Comparison of ENCODE assay signal across 19 cellular contexts in genomic region chr20:36170542-36171215, GRCh38. TPM values are rescaled to one million over a fixed set of nuclear protein-coding genes. Genes with fewer than 3 reads are reported as not detected.
DNase-seq lines count a peak whose midpoint lies in the region; ATAC-seq and TF ChIP-seq lines count a peak whose summit lies in the region.
"Had no signal": no experiment of that assay in that cellular context is flagged by ENCODE, and none has a peak within 500 bp of the region (broad histone marks: within the 10 kb centered on the region; RNA-seq: fewer than 3 reads in every experiment).

No MANE protein-coding gene starts in this region.

- H3K27me3 ChIP-seq in dorsolateral prefrontal cortex: no peaks in the 10 kb centered on the region

- no peak overlapping the region for H3K4me3 Mint-ChIP-seq in natural killer cell treated with Interleukin-12 subunit alpha and Interleukin-12 subunit beta and Interleukin-15 and Interleukin-18, amount 100 ng/mL, for 72 hours
- H3K4me3 Mint-ChIP-seq in natural killer cell: no peak overlapping the region
- no peak overlapping the region for H3K4me3 Mint-ChIP-seq in nephron
- H3K4me3 Mint-ChIP-seq: CD4-positive, alpha-beta T cell; GM23338 had no signal

- H3K36me3 Mint-ChIP-seq in natural killer cell treated with Interleukin-12 subunit alpha and Interleukin-12 subunit beta and Interleukin-15 and Interleukin-18, amount 100 ng/mL, for 72 hours: no peaks in the 10 kb centered on the region
- no peaks in the 10 kb centered on the region for H3K36me3 Mint-ChIP-seq in natural killer cell
- peaks cover 6% of the 10 kb centered on the region for H3K36me3 Mint-ChIP-seq in nephron (ENCODE audit: low read depth)

- peak overlapping the region in 51 of 59 donors; percentile 1 to 78 (median 62) for H3K27ac ChIP-seq in dorsolateral prefrontal cortex
- H3K27ac ChIP-seq: KMS-11 had no signal

- H3K27me3 Mint-ChIP-seq in natural killer cell treated with Interleukin-12 subunit alpha and Interleukin-12 subunit beta and Interleukin-15 and Interleukin-18, amount 100 ng/mL, for 72 hours: peaks cover 0 to 8% of the 10 kb centered on the region in 2 donors
- H3K27me3 Mint-ChIP-seq in natural killer cell (ENCODE audit: low read depth in 2 of 2): no peaks in the 10 kb centered on the region
- H3K27me3 Mint-ChIP-seq in nephron (ENCODE audit: low read depth): no peaks in the 10 kb centered on the region
- H3K27me3 Mint-ChIP-seq: CD4-positive, alpha-beta T cell had no signal

- ATAC-seq in natural killer cell treated with Interleukin-12 subunit alpha and Interleukin-12 subunit beta and Interleukin-15 and Interleukin-18, amount 100 ng/mL, for 72 hours: no peak
- ATAC-seq in natural killer cell (no peak), left lobe of liver (no peak), GM18909 (IDR thresholded peaks at IDR 0.05; ENCODE audit: poor library complexity, unreplicated experiment) (no peak), HG03565 (IDR thresholded peaks at IDR 0.05; ENCODE audit: unreplicated experiment) (no peak)

- no peak overlapping the region for H3K27ac Mint-ChIP-seq in natural killer cell treated with Interleukin-12 subunit alpha and Interleukin-12 subunit beta and Interleukin-15 and Interleukin-18, amount 100 ng/mL, for 72 hours
- H3K27ac Mint-ChIP-seq in natural killer cell (no peak overlapping the region), nephron (peak overlapping the region in 2 of 3 experiments; percentile 22 to 61)
- H3K27ac Mint-ChIP-seq: CD4-positive, alpha-beta T cell; GM23338 had no signal

- H3K4me3 ChIP-seq in dorsolateral prefrontal cortex: peak overlapping the region in 15 of 59 donors; percentile 3 to 33 (median 9)
- H3K4me3 ChIP-seq: GM23338 had no signal

- peak; percentile 15 for DNase-seq in natural killer cell treated with Interleukin-12 subunit alpha and Interleukin-12 subunit beta and Interleukin-15 and Interleukin-18, amount 100 ng/mL, for 72 hours (ENCODE audit: low spot score)
- no peak for DNase-seq in natural killer cell
- no peak for DNase-seq in dorsolateral prefrontal cortex
- no peak for DNase-seq in left lobe of liver (ENCODE audit: low spot score)
- no peak for DNase-seq in activated CD4-positive, CD25-positive, alpha-beta regulatory T cell (lab: John Stamatoyannopoulos, UW)
- DNase-seq: CD4-positive, alpha-beta T cell; DMS153; GF-D8; NCI-H1417; NCI-H187 treated with DMSO at 0.1 percent for 48 hours; NCI-H2227 treated with DMSO at 0.1 percent for 48 hours; NCI-H510A treated with DMSO at 0.1 percent for 48 hours; NCI-H774; SHP77 had no signal

- no peaks in the 10 kb centered on the region for H3K9me3 Mint-ChIP-seq in natural killer cell treated with Interleukin-12 subunit alpha and Interleukin-12 subunit beta and Interleukin-15 and Interleukin-18, amount 100 ng/mL, for 72 hours
- H3K9me3 Mint-ChIP-seq in natural killer cell: no peaks in the 10 kb centered on the region
- no peaks in the 10 kb centered on the region for H3K9me3 Mint-ChIP-seq in nephron
- H3K9me3 Mint-ChIP-seq: CD4-positive, alpha-beta T cell; GM23338 had no signal

- H3K4me1 Mint-ChIP-seq in natural killer cell treated with Interleukin-12 subunit alpha and Interleukin-12 subunit beta and Interleukin-15 and Interleukin-18, amount 100 ng/mL, for 72 hours (ENCODE audit: low read depth in 2 of 2): peaks cover 0 to 10% of the 10 kb centered on the region in 2 donors
- peaks cover 11% of the 10 kb centered on the region in 2 donors for H3K4me1 Mint-ChIP-seq in natural killer cell
- peaks cover 20% of the 10 kb centered on the region for H3K4me1 Mint-ChIP-seq in nephron

- TF ChIP-seq CTCF in natural killer cell (IDR thresholded peaks at IDR 0.05) (no peak), dorsolateral prefrontal cortex (IDR thresholded peaks at IDR 0.05 in 54 of 56, conservative IDR thresholded peaks at IDR 0.05 in 2 of 56; ENCODE audit: low read depth in 1 of 56, partially characterized antibody in 56 of 56) (peak in 1 of 56 donors; percentile 15), nephron (IDR thresholded peaks at IDR 0.05; ENCODE audit: unreplicated experiment in 3 of 3) (no peak)

- intact Hi-C loops in natural killer cell (cut with micrococcal nuclease) (no loop called here), dorsolateral prefrontal cortex (cut with DNase I) (no loop called here)

RNA-seq across cellular contexts. Expression of gene EPB41L1, which starts 16.1 kb away (rescaled TPM):
- under 1 TPM in 1 of 2 donors, not detected in 1; 0.21 TPM for total RNA-seq in natural killer cell treated with Interleukin-12 subunit alpha and Interleukin-12 subunit beta and Interleukin-15 and Interleukin-18, amount 100 ng/mL, for 72 hours
- under 1 TPM in 2 of 3 donors, not detected in 1; 0.21 to 0.29 TPM for total RNA-seq in natural killer cell
- total RNA-seq in dorsolateral prefrontal cortex: 100 to 1,000 TPM; 192 to 410 (median 332) TPM
- total RNA-seq in left lobe of liver: 5.0 TPM

Comparison
In these comparisons a context has a peak if more than half of its experiments do, and no peak if none do; other contexts are left out.
1. H3K27ac Mint-ChIP-seq: peak in nephron (2 of 3); none in natural killer cell treated with Interleukin-12 subunit alpha and Interleukin-12 subunit beta and Interleukin-15 and Interleukin-18, amount 100 ng/mL, for 72 hours (0 of 2) and natural killer cell (0 of 2).
2. RNA of gene EPB41L1, which starts 16.1 kb away (total RNA-seq): 192 to 410 TPM in dorsolateral prefrontal cortex; 5.0 TPM in left lobe of liver (single experiment), 0.21 TPM in natural killer cell treated with Interleukin-12 subunit alpha and Interleukin-12 subunit beta and Interleukin-15 and Interleukin-18, amount 100 ng/mL, for 72 hours and 0.21 to 0.29 TPM in natural killer cell; every median in the first group is over 10 times any median in the second.